Comparison of ENCODE assay signal across 1 cellular context in the genomic region with DNA sequence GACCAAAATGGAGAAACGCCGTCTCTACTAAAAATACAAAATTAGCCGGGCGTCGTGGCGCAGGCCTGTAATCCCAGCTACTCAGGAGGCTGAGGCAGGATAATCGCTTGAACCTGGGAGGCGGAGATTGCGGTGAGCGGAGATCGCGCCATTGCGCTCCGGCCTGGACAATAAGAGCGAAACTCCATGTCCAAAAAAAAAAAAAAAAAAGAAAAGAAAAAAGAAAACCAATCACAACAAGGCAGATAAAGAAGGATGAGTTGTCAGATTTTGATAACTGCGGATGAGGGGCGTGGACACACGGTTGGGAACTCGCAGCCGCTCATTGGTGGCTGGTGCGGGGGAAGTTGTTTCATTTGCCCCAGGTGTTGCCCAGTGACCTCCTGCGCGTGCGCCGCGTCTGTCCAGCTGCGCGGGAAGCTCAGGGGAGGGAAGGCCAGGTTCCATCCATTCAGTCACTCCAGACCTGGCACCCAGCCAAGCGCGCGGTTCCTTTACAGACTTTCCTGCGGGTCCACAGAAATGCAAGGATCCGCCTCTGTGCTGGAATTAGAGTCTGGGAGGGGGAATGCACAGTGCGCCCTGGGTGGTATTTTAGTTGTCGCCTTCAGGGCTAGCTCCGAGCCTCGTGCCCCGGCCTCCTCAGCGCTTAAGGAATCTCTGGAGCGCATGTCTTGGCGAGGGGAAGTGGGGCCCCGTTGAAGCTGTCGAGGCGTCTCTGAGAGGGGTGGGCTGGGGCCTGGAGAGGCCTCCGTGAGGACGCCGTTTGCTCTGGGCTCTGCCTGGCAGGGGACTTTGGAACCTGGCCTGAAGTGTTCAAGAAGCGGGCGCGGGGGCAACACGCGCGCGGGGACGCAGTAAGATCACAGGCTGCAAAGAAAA.
A peak's percentile ranks its signal among the peaks of the same experiment; 100 is the strongest.
TF ChIP-seq lines count a peak whose summit lies in the region.

No MANE protein-coding gene starts in this region.

TF ChIP-seq in HepG2, 621 proteins besides CTCF, POLR2A, EP300 and RAD21 (continued from another document and continues in another):
- TF ChIP-seq ZNF629 (CRISPR knock-in tag; conservative IDR thresholded peaks at IDR 0.05) (no peak), ZNF331 (CRISPR knock-in tag; IDR thresholded peaks at IDR 0.05) (no peak; the same call in 1 of the 2 replicates), ISX (CRISPR knock-in tag; conservative IDR thresholded peaks at IDR 0.05) (0 out of 2 replicates have a peak, but pooled peaks have one; percentile 64), ZNF251 (CRISPR knock-in tag; IDR thresholded peaks at IDR 0.05) (no peak), ZNF20 (CRISPR knock-in tag; IDR thresholded peaks at IDR 0.05) (no peak), KDM3A (CRISPR knock-in tag; IDR thresholded peaks at IDR 0.05; ENCODE audit: low read depth) (no peak), ZNF792 (CRISPR knock-in tag; IDR thresholded peaks at IDR 0.05) (no peak), HIVEP1 (CRISPR knock-in tag; IDR thresholded peaks at IDR 0.05) (peak; percentile 49), YEATS2 (CRISPR knock-in tag; IDR thresholded peaks at IDR 0.05; ENCODE audit: borderline replicate concordance) (no peak), ZNF441 (CRISPR knock-in tag; IDR thresholded peaks at IDR 0.05; ENCODE audit: borderline replicate concordance) (peak; percentile 20; the same call in 1 of the 2 replicates), ZNF124 (CRISPR knock-in tag; IDR thresholded peaks at IDR 0.05) (no peak), NR3C1 (CRISPR knock-in tag; IDR thresholded peaks at IDR 0.05) (no peak), CREB1 (IDR thresholded peaks at IDR 0.05) (no peak), CREB1 (CRISPR knock-in tag; IDR thresholded peaks at IDR 0.05) (0 out of 2 replicates have a peak, but pooled peaks have one; percentile 39), XBP1 (CRISPR knock-in tag; IDR thresholded peaks at IDR 0.05) (no peak), NFE2 (CRISPR knock-in tag; IDR thresholded peaks at IDR 0.05) (no peak), POLR2AphosphoS2 (IDR thresholded peaks at IDR 0.05; ENCODE audit: low read depth, low read length) (no peak), ZNF10 (CRISPR knock-in tag; IDR thresholded peaks at IDR 0.05; ENCODE audit: borderline replicate concordance, low read depth) (no peak), JDP2 (CRISPR knock-in tag; IDR thresholded peaks at IDR 0.05; ENCODE audit: borderline replicate concordance) (no peak), NFE2L2 (IDR thresholded peaks at IDR 0.05; ENCODE audit: low read length) (no peak), HNRNPL (IDR thresholded peaks at IDR 0.05; ENCODE audit: low read depth, low read length) (no peak), TSC22D2 (CRISPR knock-in tag; IDR thresholded peaks at IDR 0.05; ENCODE audit: borderline replicate concordance) (no peak), ZNF562 (CRISPR knock-in tag; IDR thresholded peaks at IDR 0.05; ENCODE audit: borderline replicate concordance) (no peak), PAX8 (CRISPR knock-in tag; IDR thresholded peaks at IDR 0.05; ENCODE audit: borderline replicate concordance) (no peak), ZNF615 (CRISPR knock-in tag; IDR thresholded peaks at IDR 0.05; ENCODE audit: borderline replicate concordance) (no peak), IRF2 (CRISPR knock-in tag; IDR thresholded peaks at IDR 0.05) (no peak), EED (CRISPR knock-in tag; IDR thresholded peaks at IDR 0.05) (0 out of 2 replicates have a peak, but pooled peaks have one; percentile 5), NFE2L1 (CRISPR knock-in tag; IDR thresholded peaks at IDR 0.05; ENCODE audit: borderline replicate concordance) (no peak; the same call in 1 of the 2 replicates), NFKB2 (CRISPR knock-in tag; IDR thresholded peaks at IDR 0.05; ENCODE audit: borderline replicate concordance) (peak; percentile 71), ZNF709 (CRISPR knock-in tag; IDR thresholded peaks at IDR 0.05) (0 out of 2 replicates have a peak, but pooled peaks have one; percentile 25), SMAD1 (CRISPR knock-in tag; IDR thresholded peaks at IDR 0.05; ENCODE audit: borderline replicate concordance, low read depth) (no peak), PLRG1 (conservative IDR thresholded peaks at IDR 0.05) (no peak), ATM (IDR thresholded peaks at IDR 0.05; ENCODE audit: borderline replicate concordance) (no peak), ZNF660 (CRISPR knock-in tag; IDR thresholded peaks at IDR 0.05; ENCODE audit: borderline replicate concordance, low read depth) (no peak), ZNF292 (CRISPR knock-in tag; IDR thresholded peaks at IDR 0.05; ENCODE audit: borderline replicate concordance, low read depth) (no peak), TP53 (CRISPR knock-in tag; conservative IDR thresholded peaks at IDR 0.05) (no peak), MBD4 (IDR thresholded peaks at IDR 0.05; ENCODE audit: borderline replicate concordance, low read length) (no peak), ZNF564 (CRISPR knock-in tag; IDR thresholded peaks at IDR 0.05) (no peak; the same call in 1 of the 2 replicates), TAF1 (CRISPR knock-in tag; IDR thresholded peaks at IDR 0.05) (no peak), SATB2 (CRISPR knock-in tag; IDR thresholded peaks at IDR 0.05) (no peak; the same call in 1 of the 2 replicates), MIER3 (CRISPR knock-in tag; IDR thresholded peaks at IDR 0.05; ENCODE audit: borderline replicate concordance) (peak; percentile 13; the same call in 1 of the 2 replicates), SOX13 (IDR thresholded peaks at IDR 0.05) (no peak; the same call in 1 of the 2 replicates), SOX13 (CRISPR knock-in tag; conservative IDR thresholded peaks at IDR 0.05 in 1 of 2, IDR thresholded peaks at IDR 0.05 in 1 of 2) (no peak), ZBTB21 (CRISPR knock-in tag; IDR thresholded peaks at IDR 0.05) (no peak), NBN (conservative IDR thresholded peaks at IDR 0.05) (no peak), ZNF737 (CRISPR knock-in tag; IDR thresholded peaks at IDR 0.05; ENCODE audit: borderline replicate concordance) (no peak), MAZ (IDR thresholded peaks at IDR 0.05; ENCODE audit: borderline replicate concordance, low read depth, low read length) (no peak), MAZ (CRISPR knock-in tag; IDR thresholded peaks at IDR 0.05; ENCODE audit: low read depth) (no peak), SMAD3 (CRISPR knock-in tag; IDR thresholded peaks at IDR 0.05) (no peak)
- TF ChIP-seq, protein P1, sequence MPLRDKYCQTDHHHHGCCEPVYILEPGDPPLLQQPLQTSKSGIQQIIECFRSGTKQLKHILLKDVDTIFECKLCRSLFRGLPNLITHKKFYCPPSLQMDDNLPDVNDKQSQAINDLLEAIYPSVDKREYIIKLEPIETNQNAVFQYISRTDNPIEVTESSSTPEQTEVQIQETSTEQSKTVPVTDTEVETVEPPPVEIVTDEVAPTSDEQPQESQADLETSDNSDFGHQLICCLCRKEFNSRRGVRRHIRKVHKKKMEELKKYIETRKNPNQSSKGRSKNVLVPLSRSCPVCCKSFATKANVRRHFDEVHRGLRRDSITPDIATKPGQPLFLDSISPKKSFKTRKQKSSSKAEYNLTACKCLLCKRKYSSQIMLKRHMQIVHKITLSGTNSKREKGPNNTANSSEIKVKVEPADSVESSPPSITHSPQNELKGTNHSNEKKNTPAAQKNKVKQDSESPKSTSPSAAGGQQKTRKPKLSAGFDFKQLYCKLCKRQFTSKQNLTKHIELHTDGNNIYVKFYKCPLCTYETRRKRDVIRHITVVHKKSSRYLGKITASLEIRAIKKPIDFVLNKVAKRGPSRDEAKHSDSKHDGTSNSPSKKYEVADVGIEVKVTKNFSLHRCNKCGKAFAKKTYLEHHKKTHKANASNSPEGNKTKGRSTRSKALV (CRISPR knock-in tag; IDR thresholded peaks at IDR 0.05): no peak; the same call in 1 of the 2 replicates
- TF ChIP-seq, protein P2, sequence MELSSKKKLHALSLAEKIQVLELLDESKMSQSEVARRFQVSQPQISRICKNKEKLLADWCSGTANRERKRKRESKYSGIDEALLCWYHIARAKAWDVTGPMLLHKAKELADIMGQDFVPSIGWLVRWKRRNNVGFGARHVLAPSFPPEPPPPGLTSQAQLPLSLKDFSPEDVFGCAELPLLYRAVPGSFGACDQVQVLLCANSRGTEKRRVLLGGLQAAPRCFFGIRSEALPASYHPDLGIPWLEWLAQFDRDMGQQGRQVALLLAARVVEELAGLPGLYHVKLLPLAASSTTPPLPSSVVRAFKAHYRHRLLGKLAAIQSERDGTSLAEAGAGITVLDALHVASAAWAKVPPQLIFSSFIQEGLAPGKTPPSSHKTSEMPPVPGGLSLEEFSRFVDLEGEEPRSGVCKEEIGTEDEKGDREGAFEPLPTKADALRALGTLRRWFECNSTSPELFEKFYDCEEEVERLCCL (CRISPR knock-in tag; IDR thresholded peaks at IDR 0.05; ENCODE audit: borderline replicate concordance): peak; percentile 50; the same call in 1 of the 2 replicates
- TF ChIP-seq, protein P3, sequence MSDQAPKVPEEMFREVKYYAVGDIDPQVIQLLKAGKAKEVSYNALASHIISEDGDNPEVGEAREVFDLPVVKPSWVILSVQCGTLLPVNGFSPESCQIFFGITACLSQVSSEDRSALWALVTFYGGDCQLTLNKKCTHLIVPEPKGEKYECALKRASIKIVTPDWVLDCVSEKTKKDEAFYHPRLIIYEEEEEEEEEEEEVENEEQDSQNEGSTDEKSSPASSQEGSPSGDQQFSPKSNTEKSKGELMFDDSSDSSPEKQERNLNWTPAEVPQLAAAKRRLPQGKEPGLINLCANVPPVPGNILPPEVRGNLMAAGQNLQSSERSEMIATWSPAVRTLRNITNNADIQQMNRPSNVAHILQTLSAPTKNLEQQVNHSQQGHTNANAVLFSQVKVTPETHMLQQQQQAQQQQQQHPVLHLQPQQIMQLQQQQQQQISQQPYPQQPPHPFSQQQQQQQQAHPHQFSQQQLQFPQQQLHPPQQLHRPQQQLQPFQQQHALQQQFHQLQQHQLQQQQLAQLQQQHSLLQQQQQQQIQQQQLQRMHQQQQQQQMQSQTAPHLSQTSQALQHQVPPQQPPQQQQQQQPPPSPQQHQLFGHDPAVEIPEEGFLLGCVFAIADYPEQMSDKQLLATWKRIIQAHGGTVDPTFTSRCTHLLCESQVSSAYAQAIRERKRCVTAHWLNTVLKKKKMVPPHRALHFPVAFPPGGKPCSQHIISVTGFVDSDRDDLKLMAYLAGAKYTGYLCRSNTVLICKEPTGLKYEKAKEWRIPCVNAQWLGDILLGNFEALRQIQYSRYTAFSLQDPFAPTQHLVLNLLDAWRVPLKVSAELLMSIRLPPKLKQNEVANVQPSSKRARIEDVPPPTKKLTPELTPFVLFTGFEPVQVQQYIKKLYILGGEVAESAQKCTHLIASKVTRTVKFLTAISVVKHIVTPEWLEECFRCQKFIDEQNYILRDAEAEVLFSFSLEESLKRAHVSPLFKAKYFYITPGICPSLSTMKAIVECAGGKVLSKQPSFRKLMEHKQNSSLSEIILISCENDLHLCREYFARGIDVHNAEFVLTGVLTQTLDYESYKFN (CRISPR knock-in tag; conservative IDR thresholded peaks at IDR 0.05): no peak
- TF ChIP-seq, protein P4, sequence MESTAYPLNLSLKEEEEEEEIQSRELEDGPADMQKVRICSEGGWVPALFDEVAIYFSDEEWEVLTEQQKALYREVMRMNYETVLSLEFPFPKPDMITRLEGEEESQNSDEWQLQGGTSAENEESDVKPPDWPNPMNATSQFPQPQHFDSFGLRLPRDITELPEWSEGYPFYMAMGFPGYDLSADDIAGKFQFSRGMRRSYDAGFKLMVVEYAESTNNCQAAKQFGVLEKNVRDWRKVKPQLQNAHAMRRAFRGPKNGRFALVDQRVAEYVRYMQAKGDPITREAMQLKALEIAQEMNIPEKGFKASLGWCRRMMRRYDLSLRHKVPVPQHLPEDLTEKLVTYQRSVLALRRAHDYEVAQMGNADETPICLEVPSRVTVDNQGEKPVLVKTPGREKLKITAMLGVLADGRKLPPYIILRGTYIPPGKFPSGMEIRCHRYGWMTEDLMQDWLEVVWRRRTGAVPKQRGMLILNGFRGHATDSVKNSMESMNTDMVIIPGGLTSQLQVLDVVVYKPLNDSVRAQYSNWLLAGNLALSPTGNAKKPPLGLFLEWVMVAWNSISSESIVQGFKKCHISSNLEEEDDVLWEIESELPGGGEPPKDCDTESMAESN (CRISPR knock-in tag; conservative IDR thresholded peaks at IDR 0.05): peak; percentile 36; the same call in 1 of the 2 replicates
- TF ChIP-seq, protein P5, sequence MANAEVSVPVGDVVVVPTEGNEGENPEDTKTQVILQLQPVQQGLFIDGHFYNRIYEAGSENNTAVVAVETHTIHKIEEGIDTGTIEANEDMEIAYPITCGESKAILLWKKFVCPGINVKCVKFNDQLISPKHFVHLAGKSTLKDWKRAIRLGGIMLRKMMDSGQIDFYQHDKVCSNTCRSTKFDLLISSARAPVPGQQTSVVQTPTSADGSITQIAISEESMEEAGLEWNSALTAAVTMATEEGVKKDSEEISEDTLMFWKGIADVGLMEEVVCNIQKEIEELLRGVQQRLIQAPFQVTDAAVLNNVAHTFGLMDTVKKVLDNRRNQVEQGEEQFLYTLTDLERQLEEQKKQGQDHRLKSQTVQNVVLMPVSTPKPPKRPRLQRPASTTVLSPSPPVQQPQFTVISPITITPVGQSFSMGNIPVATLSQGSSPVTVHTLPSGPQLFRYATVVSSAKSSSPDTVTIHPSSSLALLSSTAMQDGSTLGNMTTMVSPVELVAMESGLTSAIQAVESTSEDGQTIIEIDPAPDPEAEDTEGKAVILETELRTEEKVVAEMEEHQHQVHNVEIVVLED (CRISPR knock-in tag; IDR thresholded peaks at IDR 0.05; ENCODE audit: borderline replicate concordance): 0 out of 2 replicates have a peak, but pooled peaks have one; percentile 39
- TF ChIP-seq, protein P6, sequence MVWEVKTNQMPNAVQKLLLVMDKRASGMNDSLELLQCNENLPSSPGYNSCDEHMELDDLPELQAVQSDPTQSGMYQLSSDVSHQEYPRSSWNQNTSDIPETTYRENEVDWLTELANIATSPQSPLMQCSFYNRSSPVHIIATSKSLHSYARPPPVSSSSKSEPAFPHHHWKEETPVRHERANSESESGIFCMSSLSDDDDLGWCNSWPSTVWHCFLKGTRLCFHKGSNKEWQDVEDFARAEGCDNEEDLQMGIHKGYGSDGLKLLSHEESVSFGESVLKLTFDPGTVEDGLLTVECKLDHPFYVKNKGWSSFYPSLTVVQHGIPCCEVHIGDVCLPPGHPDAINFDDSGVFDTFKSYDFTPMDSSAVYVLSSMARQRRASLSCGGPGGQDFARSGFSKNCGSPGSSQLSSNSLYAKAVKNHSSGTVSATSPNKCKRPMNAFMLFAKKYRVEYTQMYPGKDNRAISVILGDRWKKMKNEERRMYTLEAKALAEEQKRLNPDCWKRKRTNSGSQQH (CRISPR knock-in tag; IDR thresholded peaks at IDR 0.05; ENCODE audit: low read depth): peak; percentile 76; the same call in 1 of the 2 replicates
- TF ChIP-seq, protein P7, sequence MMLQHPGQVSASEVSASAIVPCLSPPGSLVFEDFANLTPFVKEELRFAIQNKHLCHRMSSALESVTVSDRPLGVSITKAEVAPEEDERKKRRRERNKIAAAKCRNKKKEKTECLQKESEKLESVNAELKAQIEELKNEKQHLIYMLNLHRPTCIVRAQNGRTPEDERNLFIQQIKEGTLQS (CRISPR knock-in tag; IDR thresholded peaks at IDR 0.05): no peak
- TF ChIP-seq, protein P8, sequence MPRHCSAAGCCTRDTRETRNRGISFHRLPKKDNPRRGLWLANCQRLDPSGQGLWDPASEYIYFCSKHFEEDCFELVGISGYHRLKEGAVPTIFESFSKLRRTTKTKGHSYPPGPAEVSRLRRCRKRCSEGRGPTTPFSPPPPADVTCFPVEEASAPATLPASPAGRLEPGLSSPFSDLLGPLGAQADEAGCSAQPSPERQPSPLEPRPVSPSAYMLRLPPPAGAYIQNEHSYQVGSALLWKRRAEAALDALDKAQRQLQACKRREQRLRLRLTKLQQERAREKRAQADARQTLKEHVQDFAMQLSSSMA (CRISPR knock-in tag; IDR thresholded peaks at IDR 0.05): no peak
